2 cellular contexts compared by ENCODE assay signal in genomic region chr16:1946495-1947368, GRCh38.
TF ChIP-seq lines count a peak whose summit lies in the region.

No MANE protein-coding gene starts in this region.

TF ChIP-seq in WTC11, 78 proteins besides CTCF, POLR2A, EP300 and RAD21:
- TF ChIP-seq GRHL2 (CRISPR knock-in tag; IDR thresholded peaks at IDR 0.05; ENCODE audit: insufficient replicate concordance, severe bottlenecking) (no peak), ARID4B (CRISPR knock-in tag; IDR thresholded peaks at IDR 0.05; ENCODE audit: borderline replicate concordance) (no peak), KAT7 (CRISPR knock-in tag; IDR thresholded peaks at IDR 0.05; ENCODE audit: borderline replicate concordance) (no peak)
TF ChIP-seq in WTC11: peak in this region for 0.

TF ChIP-seq in HepG2, 621 proteins besides CTCF, POLR2A, EP300 and RAD21:
- TF ChIP-seq BCL3 (CRISPR knock-in tag; IDR thresholded peaks at IDR 0.05) (no peak), PATZ1 (CRISPR knock-in tag; IDR thresholded peaks at IDR 0.05) (peak; percentile 50; the same call in 1 of the 2 replicates), ZNF18 (CRISPR knock-in tag; IDR thresholded peaks at IDR 0.05; ENCODE audit: insufficient replicate concordance) (peak; percentile 25), ZFP91 (CRISPR knock-in tag; IDR thresholded peaks at IDR 0.05; ENCODE audit: borderline replicate concordance) (peak; percentile 36), ZNF687 (CRISPR knock-in tag; IDR thresholded peaks at IDR 0.05) (peak; percentile 51), ZFX (CRISPR knock-in tag; IDR thresholded peaks at IDR 0.05; ENCODE audit: low read depth) (peak; percentile 46), ZNF383 (CRISPR knock-in tag; IDR thresholded peaks at IDR 0.05; ENCODE audit: borderline replicate concordance) (no peak), KDM2A (CRISPR knock-in tag; IDR thresholded peaks at IDR 0.05; ENCODE audit: borderline replicate concordance, low read depth) (0 out of 2 replicates have a peak, but pooled peaks have one; percentile 13), DZIP1 (CRISPR knock-in tag; IDR thresholded peaks at IDR 0.05) (0 out of 2 replicates have a peak, but pooled peaks have one; percentile 49), CBX5 (CRISPR knock-in tag; IDR thresholded peaks at IDR 0.05; ENCODE audit: borderline replicate concordance) (0 out of 2 replicates have a peak, but pooled peaks have one; percentile 13), ETV5 (CRISPR knock-in tag; IDR thresholded peaks at IDR 0.05; ENCODE audit: borderline replicate concordance) (0 out of 2 replicates have a peak, but pooled peaks have one; percentile 27), GABPA (IDR thresholded peaks at IDR 0.05; ENCODE audit: low read depth, low read length) (no peak), GABPA (CRISPR knock-in tag; IDR thresholded peaks at IDR 0.05; ENCODE audit: low read depth) (0 out of 2 replicates have a peak, but pooled peaks have one; percentile 22), GABPB1 (CRISPR knock-in tag; IDR thresholded peaks at IDR 0.05) (peak; percentile 75), PHF21A (CRISPR knock-in tag; IDR thresholded peaks at IDR 0.05) (no peak), E2F1 (CRISPR knock-in tag; IDR thresholded peaks at IDR 0.05) (no peak), HHEX (CRISPR knock-in tag; IDR thresholded peaks at IDR 0.05) (no peak), ZNF607 (CRISPR knock-in tag; IDR thresholded peaks at IDR 0.05; ENCODE audit: borderline replicate concordance) (no peak), MAX (IDR thresholded peaks at IDR 0.05) (0 out of 2 replicates have a peak, but pooled peaks have one; percentile 19), THAP11 (CRISPR knock-in tag; IDR thresholded peaks at IDR 0.05) (peak; percentile 33; the same call in 1 of the 2 replicates), TEAD3 (CRISPR knock-in tag; optimal IDR thresholded peaks at IDR 0.05; ENCODE audit: borderline replicate concordance) (peak; percentile 44), SAP130 (CRISPR knock-in tag; IDR thresholded peaks at IDR 0.05; ENCODE audit: low read depth) (0 out of 2 replicates have a peak, but pooled peaks have one; percentile 14), FOSL1 (CRISPR knock-in tag; IDR thresholded peaks at IDR 0.05; ENCODE audit: borderline replicate concordance) (no peak), NR2F6 (IDR thresholded peaks at IDR 0.05) (no peak), NR2F6 (CRISPR knock-in tag; IDR thresholded peaks at IDR 0.05) (0 out of 2 replicates have a peak, but pooled peaks have one; percentile 13), ELF1 (CRISPR knock-in tag; IDR thresholded peaks at IDR 0.05) (peak; percentile 59), ZGPAT (CRISPR knock-in tag; IDR thresholded peaks at IDR 0.05) (0 out of 2 replicates have a peak, but pooled peaks have one; percentile 24), CREBL2 (CRISPR knock-in tag; IDR thresholded peaks at IDR 0.05; ENCODE audit: borderline replicate concordance) (0 out of 2 replicates have a peak, but pooled peaks have one; percentile 31), ZNF230 (CRISPR knock-in tag; IDR thresholded peaks at IDR 0.05) (no peak), MXI1 (IDR thresholded peaks at IDR 0.05; ENCODE audit: borderline replicate concordance, low read depth, low read length) (peak; percentile 48; the same call in 2 of the 3 replicates), HNRNPL (IDR thresholded peaks at IDR 0.05; ENCODE audit: low read depth, low read length) (peak; percentile 90)
TF ChIP-seq in HepG2: peak in this region for 21.
